10 cellular contexts compared by ENCODE assay signal in the genomic region with DNA sequence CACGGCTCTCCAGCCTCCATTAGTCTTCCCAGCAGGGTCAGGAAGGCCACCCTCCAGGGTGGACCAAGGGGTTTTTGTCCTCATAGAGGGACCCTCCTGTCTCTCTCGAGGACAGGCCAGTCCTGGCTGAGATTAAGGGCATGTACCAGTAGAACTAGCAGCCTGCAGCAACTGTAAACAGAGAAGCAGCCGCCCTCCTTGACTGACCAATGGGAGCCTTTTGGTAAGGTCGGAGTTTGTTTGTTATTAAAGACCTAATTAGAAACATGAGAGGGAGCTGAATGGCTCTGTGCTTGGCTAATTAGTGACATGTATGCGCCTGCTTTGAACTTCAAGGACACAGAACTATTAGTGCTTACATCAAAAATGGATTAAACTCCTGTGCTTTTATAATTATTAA.
DNase-seq lines count a peak whose midpoint lies in the region; ATAC-seq, FAIRE-seq and TF ChIP-seq lines count a peak whose summit lies in the region.
"Had no signal": no experiment of that assay in that cellular context is flagged by ENCODE, and none has a peak within 500 bp of the region (broad histone marks: within the 10 kb centered on the region; RNA-seq: fewer than 3 reads in every experiment).

No MANE protein-coding gene starts in this region.

- H3K36me3 Mint-ChIP-seq in HFFc6 (ENCODE audit: low read depth): no peaks in the 10 kb centered on the region
- peaks cover 5% of the 10 kb centered on the region for H3K36me3 Mint-ChIP-seq in memory B cell

- H3K4me3 Mint-ChIP-seq in HFFc6 (no peak overlapping the region), memory B cell (no peak overlapping the region)

- no peak for FAIRE-seq in urothelium cell line (lab: Jason Lieb, UNC)

- H3K27me3 Mint-ChIP-seq in HFFc6 (ENCODE audit: insufficient read depth) (peaks cover 2% of the 10 kb centered on the region; the same call in 1 of the 2 replicates), memory B cell (no peaks in the 10 kb centered on the region)

- no peak for TF ChIP-seq CTCF in AG09319 (IDR thresholded peaks at IDR 0.05; ENCODE audit: low read depth, low read length)
- TF ChIP-seq CTCF in HFFc6 (IDR thresholded peaks at IDR 0.05): no peak

- H3K27ac Mint-ChIP-seq in HFFc6 (peak overlapping the region; percentile 99), memory B cell (peak overlapping the region; percentile 36)

- no peak for ATAC-seq in memory B cell (ENCODE audit: low read depth)
- no peak for ATAC-seq in GM21723 (IDR thresholded peaks at IDR 0.05; ENCODE audit: unreplicated experiment)
- ATAC-seq: Panc1 had no signal

- H3K9me3 Mint-ChIP-seq in HFFc6 (no peaks in the 10 kb centered on the region), memory B cell (no peaks in the 10 kb centered on the region)

- DNase-seq in AG09319 (ENCODE audit: extremely low read depth, low read depth) (peak; percentile 5), HFFc6 (no peak), SK-N-DZ (ENCODE audit: low spot score) (peak; percentile 46), memory B cell (ENCODE audit: low spot score in 2 of 2) (no peak), NCI-H187 (lab: John Stamatoyannopoulos, UW) (no peak), urothelium cell line (ENCODE audit: low spot score) (no peak)
- no peak for DNase-seq in activated CD4-positive, alpha-beta T cell treated with anti-CD3 and anti-CD28 coated beads, Interleukin-2, amount 50 U/mL, for 48 hours
- DNase-seq: stimulated activated naive CD4-positive, alpha-beta T cell treated with Interleukin-2 at 50 U/mL for 16 hours had no signal

- H3K4me1 Mint-ChIP-seq in HFFc6 (ENCODE audit: low read depth) (peaks cover 48% of the 10 kb centered on the region), memory B cell (peaks cover 12% of the 10 kb centered on the region)

Comparison
In these comparisons a context has a peak if more than half of its experiments do, and no peak if none do; other contexts are left out.
1. DNase-seq: peak in AG09319 (single experiment) and SK-N-DZ (single experiment); none in HFFc6 (single experiment), memory B cell (0 of 2), NCI-H187 (0 of 2), activated CD4-positive, alpha-beta T cell treated with anti-CD3 and anti-CD28 coated beads, Interleukin-2, amount 50 U/mL, for 48 hours (0 of 2) and urothelium cell line (single experiment).